In genomic region chr6:43776115-43776798, GRCh38 we compare ENCODE assay signal across 17 cellular contexts. TPM values are rescaled to one million over a fixed set of nuclear protein-coding genes. Genes with fewer than 3 reads are reported as not detected.
DNase-seq lines count a peak whose midpoint lies in the region; ATAC-seq and TF ChIP-seq lines count a peak whose summit lies in the region.
"Had no signal": no experiment of that assay in that cellular context is flagged by ENCODE, and none has a peak within 500 bp of the region (broad histone marks: within the 10 kb centered on the region; RNA-seq: fewer than 3 reads in every experiment).

No MANE protein-coding gene starts in this region.

- BruUV-seq in Calu3 (replicated peaks; lab: Mats Ljungman, UMichigan): TSS peak; percentile 0

- H3K27me3 ChIP-seq in right cardiac atrium (ENCODE audit: control insufficient read depth, insufficient read depth) (no peaks in the 10 kb centered on the region), gastrocnemius medialis (no peaks in the 10 kb centered on the region)

- no peak for ATAC-seq in right cardiac atrium
- ATAC-seq in gastrocnemius medialis: peak in 1 of 2 donors; percentile 7

- peaks cover 100% of the 10 kb centered on the region for H3K36me3 Mint-ChIP-seq in Calu3 (ENCODE audit: insufficient read depth, unreplicated experiment)
- H3K36me3 Mint-ChIP-seq: CD4-positive, CD25-positive, alpha-beta regulatory T cell had no signal

- peak overlapping the region; percentile 53 for H3K27ac ChIP-seq in RWPE1
- peak overlapping the region; percentile 58 for H3K27ac ChIP-seq in right cardiac atrium (ENCODE audit: low read length)
- H3K27ac ChIP-seq in gastrocnemius medialis: peak overlapping the region; percentile 94 to 100 (median 98)

- in situ Hi-C loops in gastrocnemius medialis (cut with MboI; ENCODE audit: low sequenced_read_pairs in 4 of 4): no loop called here

- no peaks in the 10 kb centered on the region for H3K9me3 Mint-ChIP-seq in Calu3 (ENCODE audit: low read depth, unreplicated experiment)
- H3K9me3 Mint-ChIP-seq: activated naive CD8-positive, alpha-beta T cell treated with anti-CD3 and anti-CD28 coated beads, Interleukin-2, amount 10 ng/mL, durations not matched to agents 7 days and 5 days; CD4-positive, CD25-positive, alpha-beta regulatory T cell had no signal

- H3K4me3 Mint-ChIP-seq in Calu3 (ENCODE audit: low read depth, unreplicated experiment): peak overlapping the region; percentile 87
- H3K4me3 Mint-ChIP-seq: activated naive CD8-positive, alpha-beta T cell treated with anti-CD3 and anti-CD28 coated beads, Interleukin-2, amount 10 ng/mL, durations not matched to agents 7 days and 5 days had no signal

- 79% methylated on average over 8 of the region's 8 CpGs for WGBS in right cardiac atrium

- H3K4me3 ChIP-seq in right cardiac atrium (ENCODE audit: low read length): no peak overlapping the region
- peak overlapping the region in 2 of 4 donors; percentile 4 to 90 for H3K4me3 ChIP-seq in gastrocnemius medialis

- POLR2A ChIA-PET in RWPE1 (lab: Yijun Ruan, JAX; ENCODE audit: low non-redundant PET): no interaction called here

- peak overlapping the region; percentile 85 for H3K27ac Mint-ChIP-seq in Calu3 (ENCODE audit: unreplicated experiment)
- H3K27ac Mint-ChIP-seq: activated naive CD8-positive, alpha-beta T cell treated with anti-CD3 and anti-CD28 coated beads, Interleukin-2, amount 10 ng/mL, durations not matched to agents 7 days and 5 days; CD4-positive, CD25-positive, alpha-beta regulatory T cell had no signal

- DNase-seq in Calu3 (no peak), RWPE1 (ENCODE audit: low spot score) (no peak), right cardiac atrium (peak in 1 of 3 donors; percentile 46), gastrocnemius medialis (peak in 1 of 2 donors; percentile 72), RKO (ENCODE audit: low spot score) (no peak), cerebellar cortex (ENCODE audit: low spot score) (no peak), Kasumi-1 (lab: John Stamatoyannopoulos, UW) (no peak), H4 (ENCODE audit: low spot score) (no peak)
- DNase-seq: activated CD4-positive, CD25-positive, alpha-beta regulatory T cell; activated naive CD8-positive, alpha-beta T cell treated with anti-CD3 and anti-CD28 coated beads, Interleukin-2, amount 10 ng/mL, durations not matched to agents 7 days and 5 days; CD4-positive, CD25-positive, alpha-beta regulatory T cell; cortex of kidney; midbrain; NCI-H2107; NK-92 treated with Interleukin-12 subunit alpha and Interleukin-12 subunit beta, amount 100 ng/mL, for 24 hours; stimulated activated CD4-positive, alpha-beta T cell treated with anti-CD3 and anti-CD28 coated beads, Interleukin-4, amount 100 ng/mL, for 1 hour; stimulated activated naive CD4-positive, alpha-beta T cell had no signal

- peaks cover 58% of the 10 kb centered on the region for H3K4me1 Mint-ChIP-seq in Calu3 (ENCODE audit: low read depth, unreplicated experiment)

- H3K9me3 ChIP-seq in right cardiac atrium (ENCODE audit: control insufficient read depth, low read length): no peaks in the 10 kb centered on the region
- no peaks in the 10 kb centered on the region for H3K9me3 ChIP-seq in gastrocnemius medialis

- no peak for TF ChIP-seq CTCF in Calu3 (IDR thresholded peaks at IDR 0.05; ENCODE audit: unreplicated experiment)
- TF ChIP-seq CTCF in RWPE1 (conservative IDR thresholded peaks at IDR 0.05; ENCODE audit: low read depth): no peak
- TF ChIP-seq CTCF in gastrocnemius medialis (IDR thresholded peaks at IDR 0.05 in 4 of 5, conservative IDR thresholded peaks at IDR 0.05 in 1 of 5): no peak

- no peak for TF ChIP-seq POLR2A in gastrocnemius medialis (IDR thresholded peaks at IDR 0.05)

- H3K4me1 ChIP-seq in right cardiac atrium (ENCODE audit: control insufficient read depth, insufficient read depth, low read length): peaks cover 15% of the 10 kb centered on the region
- H3K4me1 ChIP-seq in gastrocnemius medialis: peaks cover 56 to 59% of the 10 kb centered on the region in 2 donors

- CTCF ChIA-PET in Calu3 (lab: Charles Lee): interaction anchor here (1.0 to 3.8 kb wide), 2 partner anchors 111 to 150 kb away, joined by 4 to 30 read pairs; no protein-coding TSS in a partner anchor
- CTCF ChIA-PET in RWPE1 (lab: Yijun Ruan, JAX): interaction anchor here (0.6 to 1.6 kb wide), 3 partner anchors 286 to 303 kb away, joined by 3 to 6 read pairs (median 4); no protein-coding TSS in a partner anchor

- peaks cover 0 to 39% of the 10 kb centered on the region in 2 donors for H3K36me3 ChIP-seq in gastrocnemius medialis

- intact Hi-C loops in Calu3 (cut with micrococcal nuclease; ENCODE audit: unreplicated experiment): no loop called here
- intact Hi-C loops in right cardiac atrium (cut with DNase I): no loop called here
- intact Hi-C loops in gastrocnemius medialis (cut with DNase I; ENCODE audit: low total_unique reads): loop anchor here (2.0 kb wide), 1 partner anchor 215 kb away; no protein-coding TSS in a partner anchor

- H3K27me3 Mint-ChIP-seq in Calu3 (ENCODE audit: unreplicated experiment): no peaks in the 10 kb centered on the region
- H3K27me3 Mint-ChIP-seq: activated naive CD8-positive, alpha-beta T cell treated with anti-CD3 and anti-CD28 coated beads, Interleukin-2, amount 10 ng/mL, durations not matched to agents 7 days and 5 days had no signal

RNA-seq across cellular contexts. Expression of gene VEGFA, which starts 6.2 kb away (rescaled TPM):
- 345 and 407 TPM in 2 replicates for total RNA-seq in Calu3 (2022)
- 100 to 1,000 TPM; 163 to 296 (median 219) TPM for total RNA-seq in right cardiac atrium
- 246 TPM for polyA plus RNA-seq in right cardiac atrium
- total RNA-seq in gastrocnemius medialis: 100 to 1,000 TPM in 3 of 4 donors, 10 to 100 TPM in 1; 66.4 to 195 (median 149) TPM
- 46.8 and 55.6 TPM in 2 replicates for total RNA-seq in H4 (2014; rRNA removed; shearing (Covaris generic))
